ENCODE assay signal across 1 cellular context in the genomic region with DNA sequence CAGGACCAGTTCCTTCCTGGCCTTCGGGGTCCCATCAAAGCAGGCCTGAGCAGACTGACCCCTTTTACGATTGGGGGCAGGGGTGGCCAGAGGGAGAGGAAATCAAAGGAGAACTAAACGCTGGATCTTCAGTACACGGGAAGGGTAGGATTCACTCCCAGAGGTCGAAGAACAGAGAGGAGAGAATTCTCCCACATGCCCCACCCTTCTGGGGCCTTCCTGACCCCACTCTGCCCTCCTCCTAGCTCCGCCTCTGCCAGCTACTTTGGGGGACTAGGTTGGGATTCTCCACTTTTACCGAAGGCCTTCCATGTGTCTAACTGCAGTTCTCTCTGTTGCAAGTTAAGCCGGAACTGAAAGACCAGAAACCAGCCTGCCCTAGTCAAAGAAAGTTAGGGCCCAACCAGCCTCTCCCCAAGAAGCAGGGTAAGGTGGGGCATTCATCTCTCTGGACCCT.
TF ChIP-seq lines count a peak whose summit lies in the region.

No MANE protein-coding gene starts in this region.

TF ChIP-seq in GM23338, 12 proteins besides CTCF, POLR2A, EP300 and RAD21 (continued from another document):
- TF ChIP-seq, protein P1, sequence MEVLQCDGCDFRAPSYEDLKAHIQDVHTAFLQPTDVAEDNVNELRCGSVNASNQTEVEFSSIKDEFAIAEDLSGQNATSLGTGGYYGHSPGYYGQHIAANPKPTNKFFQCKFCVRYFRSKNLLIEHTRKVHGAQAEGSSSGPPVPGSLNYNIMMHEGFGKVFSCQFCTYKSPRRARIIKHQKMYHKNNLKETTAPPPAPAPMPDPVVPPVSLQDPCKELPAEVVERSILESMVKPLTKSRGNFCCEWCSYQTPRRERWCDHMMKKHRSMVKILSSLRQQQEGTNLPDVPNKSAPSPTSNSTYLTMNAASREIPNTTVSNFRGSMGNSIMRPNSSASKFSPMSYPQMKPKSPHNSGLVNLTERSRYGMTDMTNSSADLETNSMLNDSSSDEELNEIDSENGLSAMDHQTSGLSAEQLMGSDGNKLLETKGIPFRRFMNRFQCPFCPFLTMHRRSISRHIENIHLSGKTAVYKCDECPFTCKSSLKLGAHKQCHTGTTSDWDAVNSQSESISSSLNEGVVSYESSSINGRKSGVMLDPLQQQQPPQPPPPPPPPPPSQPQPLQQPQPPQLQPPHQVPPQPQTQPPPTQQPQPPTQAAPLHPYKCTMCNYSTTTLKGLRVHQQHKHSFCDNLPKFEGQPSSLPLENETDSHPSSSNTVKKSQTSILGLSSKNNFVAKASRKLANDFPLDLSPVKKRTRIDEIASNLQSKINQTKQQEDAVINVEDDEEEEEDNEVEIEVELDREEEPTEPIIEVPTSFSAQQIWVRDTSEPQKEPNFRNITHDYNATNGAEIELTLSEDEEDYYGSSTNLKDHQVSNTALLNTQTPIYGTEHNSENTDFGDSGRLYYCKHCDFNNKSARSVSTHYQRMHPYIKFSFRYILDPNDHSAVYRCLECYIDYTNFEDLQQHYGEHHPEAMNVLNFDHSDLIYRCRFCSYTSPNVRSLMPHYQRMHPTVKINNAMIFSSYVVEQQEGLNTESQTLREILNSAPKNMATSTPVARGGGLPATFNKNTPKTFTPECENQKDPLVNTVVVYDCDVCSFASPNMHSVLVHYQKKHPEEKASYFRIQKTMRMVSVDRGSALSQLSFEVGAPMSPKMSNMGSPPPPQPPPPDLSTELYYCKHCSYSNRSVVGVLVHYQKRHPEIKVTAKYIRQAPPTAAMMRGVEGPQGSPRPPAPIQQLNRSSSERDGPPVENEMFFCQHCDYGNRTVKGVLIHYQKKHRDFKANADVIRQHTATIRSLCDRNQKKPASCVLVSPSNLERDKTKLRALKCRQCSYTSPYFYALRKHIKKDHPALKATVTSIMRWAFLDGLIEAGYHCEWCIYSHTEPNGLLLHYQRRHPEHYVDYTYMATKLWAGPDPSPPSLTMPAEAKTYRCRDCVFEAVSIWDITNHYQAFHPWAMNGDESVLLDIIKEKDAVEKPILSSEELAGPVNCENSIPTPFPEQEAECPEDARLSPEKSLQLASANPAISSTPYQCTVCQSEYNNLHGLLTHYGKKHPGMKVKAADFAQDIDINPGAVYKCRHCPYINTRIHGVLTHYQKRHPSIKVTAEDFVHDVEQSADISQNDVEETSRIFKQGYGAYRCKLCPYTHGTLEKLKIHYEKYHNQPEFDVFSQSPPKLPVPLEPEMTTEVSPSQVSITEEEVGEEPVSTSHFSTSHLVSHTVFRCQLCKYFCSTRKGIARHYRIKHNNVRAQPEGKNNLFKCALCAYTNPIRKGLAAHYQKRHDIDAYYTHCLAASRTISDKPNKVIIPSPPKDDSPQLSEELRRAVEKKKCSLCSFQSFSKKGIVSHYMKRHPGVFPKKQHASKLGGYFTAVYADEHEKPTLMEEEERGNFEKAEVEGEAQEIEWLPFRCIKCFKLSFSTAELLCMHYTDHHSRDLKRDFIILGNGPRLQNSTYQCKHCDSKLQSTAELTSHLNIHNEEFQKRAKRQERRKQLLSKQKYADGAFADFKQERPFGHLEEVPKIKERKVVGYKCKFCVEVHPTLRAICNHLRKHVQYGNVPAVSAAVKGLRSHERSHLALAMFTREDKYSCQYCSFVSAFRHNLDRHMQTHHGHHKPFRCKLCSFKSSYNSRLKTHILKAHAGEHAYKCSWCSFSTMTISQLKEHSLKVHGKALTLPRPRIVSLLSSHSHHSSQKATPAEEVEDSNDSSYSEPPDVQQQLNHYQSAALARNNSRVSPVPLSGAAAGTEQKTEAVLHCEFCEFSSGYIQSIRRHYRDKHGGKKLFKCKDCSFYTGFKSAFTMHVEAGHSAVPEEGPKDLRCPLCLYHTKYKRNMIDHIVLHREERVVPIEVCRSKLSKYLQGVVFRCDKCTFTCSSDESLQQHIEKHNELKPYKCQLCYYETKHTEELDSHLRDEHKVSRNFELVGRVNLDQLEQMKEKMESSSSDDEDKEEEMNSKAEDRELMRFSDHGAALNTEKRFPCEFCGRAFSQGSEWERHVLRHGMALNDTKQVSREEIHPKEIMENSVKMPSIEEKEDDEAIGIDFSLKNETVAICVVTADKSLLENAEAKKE (CRISPR knock-in tag; IDR thresholded peaks at IDR 0.05), result no peak
- TF ChIP-seq ZNF114 (CRISPR knock-in tag; IDR thresholded peaks at IDR 0.05) (no peak), STAT1 (IDR thresholded peaks at IDR 0.05; ENCODE audit: unreplicated experiment) (no peak)
